15 cellular contexts compared by ENCODE assay signal in the genomic region with DNA sequence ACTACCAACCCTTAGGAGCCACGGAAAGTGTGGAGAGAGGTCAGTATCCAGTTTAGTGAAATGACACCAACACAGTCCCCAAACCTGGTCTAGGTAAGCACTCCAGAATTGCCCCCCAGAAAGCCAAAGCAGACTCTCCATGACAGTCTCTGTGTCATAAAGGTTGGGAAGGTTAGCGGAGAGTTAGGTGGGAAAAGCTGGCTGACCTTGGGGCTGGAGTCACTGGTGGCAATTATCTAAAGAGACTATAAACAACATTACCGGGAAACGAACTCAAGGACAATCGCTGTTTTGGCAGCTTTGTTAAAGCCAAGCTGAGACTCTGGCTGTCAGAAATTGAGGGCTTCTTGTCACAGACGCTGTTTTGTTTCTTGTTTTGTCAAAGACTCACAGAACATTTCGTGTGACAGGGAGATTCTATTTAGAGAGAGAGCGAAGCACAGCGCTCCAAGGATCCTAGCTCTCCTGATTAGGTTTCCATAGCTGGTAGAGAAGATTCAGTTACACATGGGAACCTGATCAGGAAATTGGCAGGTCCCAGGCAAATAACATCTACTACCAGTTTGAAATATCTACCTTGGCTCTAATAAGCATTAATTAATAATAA.
"Had no signal": no experiment of that assay in that cellular context is flagged by ENCODE, and none has a peak within 500 bp of the region (broad histone marks: within the 10 kb centered on the region; RNA-seq: fewer than 3 reads in every experiment).

No MANE protein-coding gene starts in this region.

- DNase-seq: activated CD4-positive, alpha-beta T cell treated with anti-CD3 and anti-CD28 coated beads, Interleukin-2, amount 50 U/mL, for 4 hours; activated CD4-positive, CD25-positive, alpha-beta regulatory T cell treated with anti-CD3 and anti-CD28 coated beads, Interleukin-2, amount 50 U/mL, for 72 hours; activated naive CD4-positive, alpha-beta T cell treated with anti-CD3 and anti-CD28 coated beads, Interleukin-2, amount 10 ng/mL, durations not matched to agents 7 days and 5 days; activated T-cell treated with anti-CD3 and anti-CD28 coated beads for 4 hours; caudate nucleus; islet precursor cell; left lung; natural killer cell; spleen; stimulated activated naive CD8-positive, alpha-beta T cell treated with anti-CD3 and anti-CD28 coated beads, Interleukin-15, amount 100 ng/mL, for 72 hours; T-helper 9 cell; upper lobe of left lung had no signal

- H3K4me3 ChIP-seq: ascending aorta, hepatocyte, left lung, spleen, upper lobe of left lung had no signal

- H3K9me3 ChIP-seq: ascending aorta, upper lobe of left lung had no signal

- ATAC-seq: left lung; natural killer cell; sciatic nerve; stimulated activated naive CD8-positive, alpha-beta T cell treated with anti-CD3 and anti-CD28 coated beads, Interleukin-15, amount 100 ng/mL, for 72 hours had no signal

- H3K27me3 ChIP-seq: ascending aorta, hepatocyte, upper lobe of left lung had no signal

- H3K27ac ChIP-seq: ascending aorta, hepatocyte, left lung, upper lobe of left lung had no signal

- H3K4me1 ChIP-seq: left lung, spleen, upper lobe of left lung had no signal

- H3K36me3 ChIP-seq: ascending aorta, left lung, spleen, upper lobe of left lung had no signal
